Comparison of ENCODE assay signal across 14 cellular contexts in the genomic region with DNA sequence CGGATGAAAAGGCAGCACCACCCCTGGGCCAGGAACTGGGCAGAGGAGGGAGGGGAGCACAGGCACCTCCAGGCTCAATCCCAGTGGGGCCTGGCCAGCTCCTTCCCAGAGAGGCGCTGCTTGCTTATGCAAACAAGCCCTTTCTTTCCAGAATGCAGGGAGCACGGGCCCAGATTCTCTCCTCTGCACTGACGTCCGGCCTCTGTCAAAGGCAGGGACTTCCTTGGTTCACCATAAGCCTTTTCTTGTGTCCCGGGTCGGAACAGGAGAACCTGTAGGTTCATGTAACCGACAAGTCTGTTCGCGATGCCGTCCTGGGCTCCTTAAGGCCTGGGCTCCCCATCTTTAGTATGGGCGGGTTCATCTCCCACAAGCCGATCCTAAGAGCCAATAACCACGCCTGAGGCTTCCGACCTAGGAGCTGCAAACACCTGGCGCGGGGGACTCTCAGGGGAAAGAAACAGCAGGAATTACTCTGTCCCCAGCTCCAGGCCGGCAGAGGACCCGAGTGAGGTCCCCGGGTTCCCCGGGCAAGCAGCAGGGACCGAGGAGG. TPM values are rescaled to one million over a fixed set of nuclear protein-coding genes. Genes with fewer than 3 reads are reported as not detected.
DNase-seq lines count a peak whose midpoint lies in the region; ATAC-seq and TF ChIP-seq lines count a peak whose summit lies in the region.
"Had no signal": no experiment of that assay in that cellular context is flagged by ENCODE, and none has a peak within 500 bp of the region (broad histone marks: within the 10 kb centered on the region; RNA-seq: fewer than 3 reads in every experiment).

No MANE protein-coding gene starts in this region.

- peaks cover 36% of the 10 kb centered on the region for H3K4me1 ChIP-seq in PC-9 (replicated peaks; ENCODE audit: insufficient read depth)
- peaks cover 5 to 24% of the 10 kb centered on the region in 2 donors for H3K4me1 ChIP-seq in thyroid gland
- H3K4me1 ChIP-seq in Peyer's patch = peaks cover 0 to 20% (median 1%) of the 10 kb centered on the region in 4 donors
- peaks cover 0 to 1% of the 10 kb centered on the region in 2 donors for H3K4me1 ChIP-seq in gastrocnemius medialis

- H3K27ac ChIP-seq in PC-9 = no peak overlapping the region
- no peak overlapping the region for H3K27ac ChIP-seq in thyroid gland
- no peak overlapping the region for H3K27ac ChIP-seq in Peyer's patch
- H3K27ac ChIP-seq in gastrocnemius medialis = no peak overlapping the region
- H3K27ac ChIP-seq: uterus had no signal

- CTCF ChIA-PET in PC-9 (lab: Charles Lee) = interaction anchor here (0.6 kb wide), 1 partner anchor 21 kb away, joined by 3 read pairs; no protein-coding TSS in a partner anchor

- H3K4me3 ChIP-seq in PC-9 (no peak overlapping the region), thyroid gland (replicated peaks in 1 of 3) (no peak overlapping the region), Peyer's patch (no peak overlapping the region), gastrocnemius medialis (no peak overlapping the region)
- H3K4me3 ChIP-seq: K562, lung, uterus had no signal

- no peaks in the 10 kb centered on the region for H3K36me3 ChIP-seq in PC-9 (ENCODE audit: low read depth)
- H3K36me3 ChIP-seq in thyroid gland = no peaks in the 10 kb centered on the region
- H3K36me3 ChIP-seq in Peyer's patch = no peaks in the 10 kb centered on the region
- H3K36me3 ChIP-seq in gastrocnemius medialis = no peaks in the 10 kb centered on the region
- H3K36me3 ChIP-seq: uterus had no signal

- TF ChIP-seq CTCF in PC-9 (conservative IDR thresholded peaks at IDR 0.05) (no peak), thyroid gland (IDR thresholded peaks at IDR 0.05) (no peak), Peyer's patch (IDR thresholded peaks at IDR 0.05) (no peak), gastrocnemius medialis (IDR thresholded peaks at IDR 0.05 in 4 of 5, conservative IDR thresholded peaks at IDR 0.05 in 1 of 5) (no peak)

- 21 to 22% methylated on average over 15 of the region's 22 CpGs for WGBS in thyroid gland, 2 donors

- no TSS peak for BruUV-seq in PC-9 (replicated peaks; lab: Mats Ljungman, UMichigan)

- no peaks in the 10 kb centered on the region for H3K9me3 ChIP-seq in PC-9 (ENCODE audit: insufficient read depth, low read depth)
- no peaks in the 10 kb centered on the region for H3K9me3 ChIP-seq in thyroid gland
- no peaks in the 10 kb centered on the region for H3K9me3 ChIP-seq in Peyer's patch
- no peaks in the 10 kb centered on the region for H3K9me3 ChIP-seq in gastrocnemius medialis
- H3K9me3 ChIP-seq: uterus had no signal

- H3K9me2 ChIP-seq in PC-9 (ENCODE audit: insufficient read depth) = no peaks in the 10 kb centered on the region

- POLR2A ChIA-PET in PC-9 (lab: Charles Lee; ENCODE audit: unreplicated experiment) = no interaction called here

- H3F3A ChIP-seq in PC-9 (ENCODE audit: insufficient read depth, low read depth) = peaks cover 49% of the 10 kb centered on the region

- TF ChIP-seq POLR2A in thyroid gland (IDR thresholded peaks at IDR 0.05) (no peak), Peyer's patch (IDR thresholded peaks at IDR 0.05) (no peak), gastrocnemius medialis (IDR thresholded peaks at IDR 0.05) (no peak)

- H4K20me1 ChIP-seq in PC-9 (ENCODE audit: insufficient read depth) = no peaks in the 10 kb centered on the region

- H3K27me3 ChIP-seq in PC-9 (ENCODE audit: insufficient read depth, low read depth) (no peaks in the 10 kb centered on the region), thyroid gland (peaks cover 24% of the 10 kb centered on the region), Peyer's patch (peaks cover 0 to 35% of the 10 kb centered on the region in 2 donors), gastrocnemius medialis (peaks cover 60 to 73% (median 61%) of the 10 kb centered on the region in 3 donors)

- H3K79me2 ChIP-seq in PC-9 (ENCODE audit: low read depth) = no peaks in the 10 kb centered on the region; the same call in 1 of the 2 replicates

- peak overlapping the region; percentile 56; the same call in 1 of the 2 replicates for H3K4me2 ChIP-seq in PC-9

- intact Hi-C loops in Right ventricle myocardium inferior (cut with DNase I) = loop anchor here (10.0 kb wide), 1 partner anchor 98 kb away; no protein-coding TSS in a partner anchor
- intact Hi-C loops in Right ventricle myocardium superior (cut with DNase I) = no loop called here
- intact Hi-C loops in PC-9 (cut with micrococcal nuclease; ENCODE audit: unreplicated experiment) = loop anchor here (2.0 kb wide), 1 partner anchor 170 kb away; no protein-coding TSS in a partner anchor
- intact Hi-C loops in thyroid gland (cut with DNase I) = no loop called here
- intact Hi-C loops in gastrocnemius medialis (cut with DNase I; ENCODE audit: low total_unique reads) = no loop called here

- no peak overlapping the region for H2AFZ ChIP-seq in PC-9

- ATAC-seq in Right ventricle myocardium inferior = no peak
- no peak for ATAC-seq in Right ventricle myocardium superior (ENCODE audit: poor library complexity)
- ATAC-seq in gastrocnemius medialis = no peak

- in situ Hi-C loops in gastrocnemius medialis (cut with MboI; ENCODE audit: low sequenced_read_pairs in 4 of 4) = no loop called here

- DNase-seq in Right ventricle myocardium inferior (ENCODE audit: missing footprints) = peak; percentile 51
- DNase-seq in Right ventricle myocardium superior = no peak
- DNase-seq in PC-9 = no peak
- DNase-seq in iPS-NIHi11 (ENCODE audit: low spot score) = peak; percentile 31
- peak; percentile 31 to 39 for DNase-seq in thyroid gland
- no peak for DNase-seq in cortex of kidney (lab: John Stamatoyannopoulos, UW)
- no peak for DNase-seq in Peyer's patch
- no peak for DNase-seq in gastrocnemius medialis
- DNase-seq: activated CD4-positive, alpha-beta memory T cell treated with anti-CD3 and anti-CD28 coated beads for 36 hours; activated naive CD4-positive, alpha-beta T cell treated with Interleukin-2 at 50 U/mL for 16 hours; uterus had no signal

RNA-seq across cellular contexts. Expression of gene ENPP7, which starts 16.3 kb away (rescaled TPM):
- total RNA-seq in Right ventricle myocardium inferior (not detected), Right ventricle myocardium superior (not detected), PC-9 (2021) (not detected in 2 replicates), thyroid gland (not detected), Peyer's patch (10 to 100 TPM in 3 of 4 donors, not detected in 1; 17.2 to 27.3 (median 22.5) TPM), gastrocnemius medialis (not detected)
- total RNA-seq: epithelial cell of proximal tubule, K562, uterus had no signal

RNA-seq across cellular contexts. Expression of gene CBX2, which starts 30.9 kb away (rescaled TPM):
- 4.2 TPM for total RNA-seq in Right ventricle myocardium inferior
- total RNA-seq in Right ventricle myocardium superior = 4.2 TPM
- 30.4 and 32.6 TPM in 2 replicates for total RNA-seq in PC-9 (2021)
- total RNA-seq in thyroid gland = 1 to 10 TPM in 3 of 4 donors, under 1 TPM in 1; 0.54 to 1.7 (median 1.1) TPM
- under 1 TPM; 0.18 to 0.85 (median 0.81) TPM for total RNA-seq in Peyer's patch
- 1 to 10 TPM in 1 of 4 donors, under 1 TPM in 2, not detected in 1; 0.13 to 1.1 (median 0.42) TPM for total RNA-seq in gastrocnemius medialis

RNA-seq across cellular contexts. Expression of gene CBX8, which starts 49.8 kb away (rescaled TPM):
- total RNA-seq in Right ventricle myocardium inferior (5.3 TPM), Right ventricle myocardium superior (6.2 TPM), PC-9 (2021) (14.2 and 15.5 TPM in 2 replicates), thyroid gland (1 to 10 TPM; 1.7 to 3.5 (median 2.7) TPM), Peyer's patch (10 to 100 TPM in 1 of 4 donors, 1 to 10 TPM in 3; 2.5 to 14.9 (median 3.5) TPM), gastrocnemius medialis (under 1 TPM in 3 of 4 donors, not detected in 1; 0.18 to 0.94 (median 0.49) TPM)

Comparison
In these comparisons a context has a peak if more than half of its experiments do, and no peak if none do; other contexts are left out.
1. DNase-seq: peak in Right ventricle myocardium inferior (single experiment), iPS-NIHi11 (single experiment) and thyroid gland (2 of 2); none in Right ventricle myocardium superior (single experiment), PC-9 (0 of 2), cortex of kidney (single experiment), Peyer's patch (0 of 3) and gastrocnemius medialis (0 of 2).
2. intact Hi-C loops: an anchor here in Right ventricle myocardium inferior (10.0 kb wide) and PC-9 (2.0 kb wide); none called in Right ventricle myocardium superior, thyroid gland and gastrocnemius medialis.